Comparison of ENCODE assay signal across 8 cellular contexts in genomic region chrX:129930941-129931410, GRCh38. TPM values are rescaled to one million over a fixed set of nuclear protein-coding genes. Genes with fewer than 3 reads are reported as not detected.
DNase-seq lines count a peak whose midpoint lies in the region; ATAC-seq and TF ChIP-seq lines count a peak whose summit lies in the region.

No MANE protein-coding gene starts in this region.

- H3K4me1 Mint-ChIP-seq in T-helper 17 cell (no peaks in the 10 kb centered on the region), glutamatergic neuron (ENCODE audit: low read depth, unreplicated experiment) (peaks cover 3% of the 10 kb centered on the region)

- POLR2A ChIA-PET in HEK293T (lab: Yijun Ruan, JAX) = interaction anchor here (0.8 to 1.7 kb wide), 8 partner anchors 9 to 106 kb away, joined by 3 to 8 read pairs (median 4); partner anchors contain the start of gene UTP14A

- peaks cover 0 to 2% (median 0%) of the 10 kb centered on the region in 3 donors for H3K27me3 ChIP-seq in skeletal muscle tissue (ENCODE audit: control insufficient read depth in 3 of 3, insufficient read depth in 3 of 3, low read length in 3 of 3)

- peaks cover 5% of the 10 kb centered on the region for H3K9me3 Mint-ChIP-seq in glutamatergic neuron (ENCODE audit: unreplicated experiment)

- intact Hi-C loops in Right ventricle myocardium superior (cut with DNase I) (no loop called here), Right ventricle myocardium inferior (cut with DNase I) (no loop called here)

- peak; percentile 42 for DNase-seq in Right ventricle myocardium superior
- no peak for DNase-seq in Right ventricle myocardium inferior (ENCODE audit: missing footprints)
- DNase-seq in T-helper 17 cell = no peak
- no peak for DNase-seq in glutamatergic neuron
- DNase-seq in HEK293T (ENCODE audit: extremely low spot score) = no peak
- DNase-seq in HuH-7 (ENCODE audit: low spot score) = no peak
- DNase-seq in NCI-H226 = no peak

- no peak for TF ChIP-seq CTCF in glutamatergic neuron (IDR thresholded peaks at IDR 0.05; ENCODE audit: partially characterized antibody, unreplicated experiment)

- peaks cover 2% of the 10 kb centered on the region for H3K36me3 Mint-ChIP-seq in T-helper 17 cell (ENCODE audit: low read depth)
- H3K36me3 Mint-ChIP-seq in glutamatergic neuron (ENCODE audit: unreplicated experiment) = no peaks in the 10 kb centered on the region

- CTCF ChIA-PET in HEK293T (lab: Yijun Ruan, JAX) = interaction anchor here (0.8 to 1.6 kb wide), 2 partner anchors 99 to 130 kb away, joined by 3 to 7 read pairs; no protein-coding TSS in a partner anchor

- no peak for ATAC-seq in Right ventricle myocardium superior (ENCODE audit: poor library complexity)
- ATAC-seq in Right ventricle myocardium inferior = no peak
- ATAC-seq in T-helper 17 cell = no peak

- H3K4me3 ChIP-seq in skeletal muscle tissue (ENCODE audit: low read length in 3 of 3) = peak overlapping the region; percentile 70 to 83 (median 80)

- H3K27me3 Mint-ChIP-seq in T-helper 17 cell (no peaks in the 10 kb centered on the region), glutamatergic neuron (ENCODE audit: unreplicated experiment) (peaks cover 5% of the 10 kb centered on the region)

- peaks cover 7 to 14% (median 13%) of the 10 kb centered on the region in 3 donors for H3K36me3 ChIP-seq in skeletal muscle tissue (ENCODE audit: control insufficient read depth in 3 of 3, insufficient read depth in 3 of 3, low read length in 3 of 3)

- H3K9ac ChIP-seq in skeletal muscle tissue (ENCODE audit: low read depth in 1 of 3, low read length in 3 of 3) = peak overlapping the region; percentile 57 to 84 (median 64)

- peak overlapping the region; percentile 11 for H3K27ac Mint-ChIP-seq in T-helper 17 cell
- H3K27ac Mint-ChIP-seq in glutamatergic neuron (ENCODE audit: unreplicated experiment) = peak overlapping the region; percentile 95

- peaks cover 0 to 7% (median 2%) of the 10 kb centered on the region in 3 donors for H3K4me1 ChIP-seq in skeletal muscle tissue (ENCODE audit: control insufficient read depth in 3 of 3, insufficient read depth in 3 of 3, low read length in 3 of 3)

- H3K4me3 Mint-ChIP-seq in T-helper 17 cell (peak overlapping the region; percentile 19), glutamatergic neuron (ENCODE audit: unreplicated experiment) (peak overlapping the region; percentile 96)

- peak overlapping the region; percentile 89 for H3K27ac ChIP-seq in skeletal muscle tissue (ENCODE audit: low read depth, low read length)

- no peaks in the 10 kb centered on the region for H3K9me3 ChIP-seq in T-helper 17 cell (ENCODE audit: control insufficient read depth, low read length, poor library complexity, severe bottlenecking)
- no peaks in the 10 kb centered on the region for H3K9me3 ChIP-seq in skeletal muscle tissue (ENCODE audit: control insufficient read depth in 3 of 3, low read length in 3 of 3)

TF ChIP-seq in HEK293T, 16 proteins besides CTCF, POLR2A, EP300 and RAD21:
- TF ChIP-seq ZNF384 (IDR thresholded peaks at IDR 0.05) (no peak), CTBP1 (IDR thresholded peaks at IDR 0.05; ENCODE audit: borderline replicate concordance) (no peak), ARNT (IDR thresholded peaks at IDR 0.05) (no peak), TARDBP (IDR thresholded peaks at IDR 0.05) (no peak), BHLHE40 (IDR thresholded peaks at IDR 0.05; ENCODE audit: borderline replicate concordance) (no peak), SUZ12 (IDR thresholded peaks at IDR 0.05) (no peak), FOXA1 (IDR thresholded peaks at IDR 0.05) (no peak), HDGF (IDR thresholded peaks at IDR 0.05; ENCODE audit: borderline replicate concordance) (no peak), LEF1 (IDR thresholded peaks at IDR 0.05; ENCODE audit: borderline replicate concordance) (no peak), FOXK2 (IDR thresholded peaks at IDR 0.05) (no peak), L3MBTL2 (conservative IDR thresholded peaks at IDR 0.05) (no peak), PKNOX1 (IDR thresholded peaks at IDR 0.05) (no peak), SP1 (IDR thresholded peaks at IDR 0.05) (no peak), ELF4 (IDR thresholded peaks at IDR 0.05) (no peak), NFRKB (IDR thresholded peaks at IDR 0.05) (no peak), FOXM1 (IDR thresholded peaks at IDR 0.05; ENCODE audit: borderline replicate concordance) (no peak)

RNA-seq across cellular contexts. Expression of gene UTP14A, which starts 25.0 kb away (rescaled TPM):
- total RNA-seq in Right ventricle myocardium superior = 6.9 TPM
- total RNA-seq in Right ventricle myocardium inferior = 6.9 TPM
- 10 to 100 TPM; 11.3 to 12.3 TPM for total RNA-seq in T-helper 17 cell
- 9.8 TPM for total RNA-seq in glutamatergic neuron (ENCODE audit: unreplicated experiment)
- total RNA-seq in skeletal muscle tissue = 17.7 TPM

RNA-seq across cellular contexts. Expression of gene BCORL1, which starts 51.5 kb away (rescaled TPM):
- total RNA-seq in Right ventricle myocardium superior (10.1 TPM), Right ventricle myocardium inferior (11.3 TPM), T-helper 17 cell (10 to 100 TPM in 1 of 2 donors, 1 to 10 TPM in 1; 8.0 to 10.8 TPM), glutamatergic neuron (ENCODE audit: unreplicated experiment) (14.7 TPM), skeletal muscle tissue (5.2 TPM)
